18 cellular contexts compared by ENCODE assay signal in genomic region chr16:48950184-48950583, GRCh38.
DNase-seq lines count a peak whose midpoint lies in the region; ATAC-seq and TF ChIP-seq lines count a peak whose summit lies in the region.
"Had no signal": no experiment of that assay in that cellular context is flagged by ENCODE, and none has a peak within 500 bp of the region (broad histone marks: within the 10 kb centered on the region; RNA-seq: fewer than 3 reads in every experiment).

No MANE protein-coding gene starts in this region.

- H3K4me3 ChIP-seq in PC-3 (ENCODE audit: low read length), result no peak overlapping the region
- H3K4me3 ChIP-seq: GM12878, MG63, PC-9 had no signal

- no peaks in the 10 kb centered on the region for H3K27me3 ChIP-seq in PC-3 (ENCODE audit: low read length)
- no peaks in the 10 kb centered on the region for H3K27me3 ChIP-seq in foreskin keratinocyte
- H3K27me3 ChIP-seq: MG63 had no signal

- H3K36me3 ChIP-seq in PC-3 (ENCODE audit: low read depth, low read length), result no peaks in the 10 kb centered on the region
- H3K36me3 ChIP-seq: MG63 had no signal

- H3K9me2 ChIP-seq in PC-3 (replicated peaks; ENCODE audit: low read length), result no peaks in the 10 kb centered on the region

- intact Hi-C loops in PC-3 (cut with micrococcal nuclease), result no loop called here

- peak overlapping the region; percentile 41; the same call in 1 of the 2 replicates for H3K4me2 ChIP-seq in PC-3 (ENCODE audit: low read length)
- H3K4me2 ChIP-seq: PC-9 had no signal

- H2AFZ ChIP-seq in PC-3 (ENCODE audit: low read length), result no peak overlapping the region
- H2AFZ ChIP-seq: PC-9 had no signal

- no peaks in the 10 kb centered on the region for H3K9me3 ChIP-seq in PC-3 (ENCODE audit: low read length)
- H3K9me3 ChIP-seq: MG63 had no signal

- no TSS peak for BruUV-seq in PC-3 (replicated peaks; lab: Mats Ljungman, UMichigan)

- no peak for TF ChIP-seq CTCF in PC-3 (conservative IDR thresholded peaks at IDR 0.05; ENCODE audit: low read depth, low read length)
- TF ChIP-seq CTCF in foreskin keratinocyte (conservative IDR thresholded peaks at IDR 0.05), result no peak

- peak overlapping the region; percentile 4; the same call in 1 of the 2 replicates for H3K27ac ChIP-seq in PC-3 (ENCODE audit: low read length)
- peak overlapping the region; percentile 6 for H3K27ac ChIP-seq in foreskin keratinocyte
- H3K27ac ChIP-seq: PC-9 had no signal

- H3K4me1 ChIP-seq in PC-3 (ENCODE audit: insufficient read depth, low read length) (peaks cover 13% of the 10 kb centered on the region), foreskin keratinocyte (peaks cover 13% of the 10 kb centered on the region)

- CTCF ChIA-PET in PC-3 (lab: Charles Lee), result no interaction called here

- H3F3A ChIP-seq in PC-3 (ENCODE audit: low read length, unreplicated experiment), result no peaks in the 10 kb centered on the region

- H4K20me1 ChIP-seq in PC-3 (ENCODE audit: low read length), result no peaks in the 10 kb centered on the region

- peak; percentile 21 for DNase-seq in GM03348 (ENCODE audit: low spot score)
- DNase-seq in PC-3, result peak; percentile 63
- DNase-seq in foreskin keratinocyte, result peak in 1 of 2 donors; percentile 60
- peak; percentile 34 for DNase-seq in stromal cell of bone marrow (ENCODE audit: low read depth)
- no peak for DNase-seq in SW 1271 (lab: John Stamatoyannopoulos, UW)
- DNase-seq in NCI-H128 (lab: John Stamatoyannopoulos, UW; ENCODE audit: unreplicated experiment), result no peak
- DNase-seq: CD4-positive, alpha-beta T cell; KG1; NCI-H1105; NCI-H1930; NCI-H2171 treated with DMSO at 0.1 percent for 48 hours; NCI-H446 treated with DMSO at 0.1 percent for 48 hours; NCI-H748 treated with DMSO at 0.1 percent for 48 hours; PC-9 had no signal

- no peak overlapping the region for H3K9ac ChIP-seq in PC-3 (ENCODE audit: low read length)

- H3K79me2 ChIP-seq in PC-3 (ENCODE audit: low read length), result no peaks in the 10 kb centered on the region

- ATAC-seq in PC-3 (peak; percentile 53), foreskin keratinocyte (peak; percentile 69), GM18502 (IDR thresholded peaks at IDR 0.05; ENCODE audit: poor library complexity, unreplicated experiment) (no peak), HG02763 (IDR thresholded peaks at IDR 0.05; ENCODE audit: unreplicated experiment) (no peak)

- POLR2A ChIA-PET in PC-3 (lab: Charles Lee; ENCODE audit: unreplicated experiment), result interaction anchor here (0.5 kb wide), 1 partner anchor 38 kb away, joined by 3 read pairs; no protein-coding TSS in a partner anchor

Comparison
In these comparisons a context has a peak if more than half of its experiments do, and no peak if none do; other contexts are left out.
1. DNase-seq: peak in GM03348 (single experiment), PC-3 (single experiment) and stromal cell of bone marrow (single experiment); none in SW 1271 (0 of 2) and NCI-H128 (single experiment).
2. ATAC-seq: peak in PC-3 (single experiment) and foreskin keratinocyte (single experiment); none in GM18502 (single experiment) and HG02763 (single experiment).